In genomic region chr12:50660425-50660822, GRCh38 we compare ENCODE assay signal across 20 cellular contexts.
"Had no signal": no experiment of that assay in that cellular context is flagged by ENCODE, and none has a peak within 500 bp of the region (broad histone marks: within the 10 kb centered on the region; RNA-seq: fewer than 3 reads in every experiment).

No MANE protein-coding gene starts in this region.

- FAIRE-seq: bronchial epithelial cell had no signal

- H3K27me3 Mint-ChIP-seq: activated CD4-positive, alpha-beta T cell treated with anti-CD3 and anti-CD28 coated beads, Interleukin-2, amount 10 ng/mL, durations not matched to agents 24 days and 14 days; activated CD8-positive, alpha-beta T cell treated with anti-CD3 and anti-CD28 coated beads for 36 hours; effector memory CD8-positive, alpha-beta T cell; naive thymus-derived CD4-positive, alpha-beta T cell; T-cell had no signal

- ATAC-seq: activated CD8-positive, alpha-beta T cell treated with anti-CD3 and anti-CD28 coated beads for 36 hours; activated T-cell treated with anti-CD3 and anti-CD28 coated beads, Interleukin-2, amount 50 U/mL, for 4 hours; effector memory CD8-positive, alpha-beta T cell; naive thymus-derived CD4-positive, alpha-beta T cell; sciatic nerve; T-cell had no signal

- H3K27me3 ChIP-seq: ascending aorta, esophagus squamous epithelium, stomach had no signal

- H3K27ac Mint-ChIP-seq: activated CD4-positive, alpha-beta T cell treated with anti-CD3 and anti-CD28 coated beads, Interleukin-2, amount 10 ng/mL, durations not matched to agents 24 days and 14 days; activated CD8-positive, alpha-beta T cell treated with anti-CD3 and anti-CD28 coated beads for 36 hours; effector memory CD8-positive, alpha-beta T cell; immature natural killer cell; T-cell had no signal

- H3K9me3 Mint-ChIP-seq: activated CD4-positive, alpha-beta T cell treated with anti-CD3 and anti-CD28 coated beads, Interleukin-2, amount 10 ng/mL, durations not matched to agents 24 days and 14 days; activated CD8-positive, alpha-beta T cell treated with anti-CD3 and anti-CD28 coated beads for 36 hours; activated T-cell treated with anti-CD3 and anti-CD28 coated beads, Interleukin-2, amount 50 U/mL, for 4 hours; effector memory CD8-positive, alpha-beta T cell; immature natural killer cell; T-cell had no signal

- H3K36me3 ChIP-seq: thoracic aorta had no signal

- H3K27ac ChIP-seq: ascending aorta, esophagus squamous epithelium, parathyroid adenoma, thoracic aorta had no signal

- H3K4me1 ChIP-seq: ascending aorta, parathyroid adenoma had no signal

- H3K4me3 Mint-ChIP-seq: activated CD4-positive, alpha-beta T cell treated with anti-CD3 and anti-CD28 coated beads, Interleukin-2, amount 10 ng/mL, durations not matched to agents 24 days and 14 days; activated CD8-positive, alpha-beta T cell treated with anti-CD3 and anti-CD28 coated beads for 36 hours; activated T-cell treated with anti-CD3 and anti-CD28 coated beads, Interleukin-2, amount 50 U/mL, for 4 hours; effector memory CD8-positive, alpha-beta T cell; immature natural killer cell; naive thymus-derived CD4-positive, alpha-beta T cell; T-cell had no signal

- H3K9me3 ChIP-seq: ascending aorta, esophagus squamous epithelium, stomach, thoracic aorta had no signal

- H3K4me3 ChIP-seq: ascending aorta, esophagus squamous epithelium, smooth muscle cell, stomach, thoracic aorta had no signal

- DNase-seq: activated CD8-positive, alpha-beta T cell treated with anti-CD3 and anti-CD28 coated beads for 36 hours; activated effector memory CD4-positive, alpha-beta T cell treated with anti-CD3 and anti-CD28 coated beads, Interleukin-2, amount 50 U/mL, for 16 hours; activated naive CD4-positive, alpha-beta T cell treated with anti-CD3 and anti-CD28 coated beads, Interleukin-2, amount 50 U/mL, for 16 hours; activated T-cell treated with anti-CD3 and anti-CD28 coated beads, Interleukin-2, amount 50 U/mL, for 4 hours; effector memory CD8-positive, alpha-beta T cell; esophagus squamous epithelium; immature natural killer cell; kidney glomerular epithelial cell; mesendoderm; naive thymus-derived CD4-positive, alpha-beta T cell; stimulated activated CD4-positive, alpha-beta T cell treated with anti-CD3 and anti-CD28 coated beads, Interleukin-4, amount 100 ng/mL, for 1 hour; stomach; T-cell had no signal
